8 cellular contexts compared by ENCODE assay signal in the genomic region with DNA sequence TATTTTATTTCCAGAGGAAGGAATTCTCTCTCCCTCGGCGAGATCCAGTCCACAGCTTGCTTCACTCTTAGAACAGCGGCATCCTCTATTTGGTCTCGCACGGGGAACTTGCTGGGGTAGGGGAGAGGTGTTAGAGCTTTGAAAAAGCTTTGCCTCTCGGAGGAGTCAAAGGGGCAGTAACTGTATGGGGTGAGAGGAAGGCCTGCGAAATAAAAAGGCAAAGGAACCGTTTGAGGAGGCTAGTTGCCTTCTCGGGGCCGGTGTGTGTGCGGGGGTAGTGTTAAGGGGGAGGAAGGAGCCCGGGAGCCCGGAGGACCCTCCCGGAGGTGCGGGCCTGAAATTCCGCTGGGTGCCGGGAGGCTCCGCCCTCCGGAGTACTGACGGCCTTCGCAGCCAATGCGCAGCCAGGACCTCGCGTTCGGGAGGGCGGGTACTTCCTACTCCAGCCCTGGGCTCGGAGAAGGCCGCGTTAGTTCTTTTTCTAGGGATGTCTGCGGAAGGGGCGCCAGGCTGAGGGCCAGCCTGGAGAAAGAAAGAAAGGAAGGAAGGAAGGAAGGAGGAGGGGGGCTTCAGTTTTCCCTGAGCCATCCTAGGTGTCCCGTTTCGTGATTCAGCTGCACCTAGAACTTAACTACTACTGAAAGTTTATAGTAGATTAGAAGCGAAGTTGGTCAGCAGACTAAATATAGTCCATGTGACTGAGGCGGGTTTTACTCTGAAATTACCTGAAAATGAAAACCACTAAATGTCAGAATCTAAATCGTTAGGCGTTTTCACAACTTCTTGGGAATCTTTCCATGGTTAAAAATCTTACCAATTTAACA. TPM values are rescaled to one million over a fixed set of nuclear protein-coding genes. Genes with fewer than 3 reads are reported as not detected.
DNase-seq lines count a peak whose midpoint lies in the region; ATAC-seq and TF ChIP-seq lines count a peak whose summit lies in the region.

No MANE protein-coding gene starts in this region.

- peak overlapping the region; percentile 70 for H3K18ac ChIP-seq in H9 (ENCODE audit: insufficient read length, low read depth, low read length)

- DNase-seq in G401 (ENCODE audit: low spot score) (peak; percentile 83), H9 (peak; percentile 92), RWPE1 (ENCODE audit: low spot score) (peak; percentile 99), fibroblast of pulmonary artery (ENCODE audit: low read depth) (peak; percentile 91)
- peak; percentile 85 for DNase-seq in activated T-helper 2 cell treated with anti-CD3 and anti-CD28 coated beads, Interferon-gamma antibody, Interleukin-2, Interleukin-4, amounts not matched to agents 10 μg/mL and 5 μg/mL and 100 μg/mL, durations not matched to agents 14 hours and 24 hours and 36 hours (ENCODE audit: low spot score)
- peak; percentile 91 for DNase-seq in stimulated activated naive CD8-positive, alpha-beta T cell treated with anti-CD3 and anti-CD28 coated beads, Interleukin-15, Interleukin-2, amounts not matched to agents 100 U/mL and 50 U/mL, for 24 hours

- no peaks in the 10 kb centered on the region for H3F3A ChIP-seq in Loucy (ENCODE audit: low read depth)

- H2BK12ac ChIP-seq in H9 (ENCODE audit: insufficient read length, low read depth, low read length) = no peak overlapping the region

- peaks cover 11% of the 10 kb centered on the region for H3K23me2 ChIP-seq in H9 (ENCODE audit: insufficient read length, low read depth, low read length, poor library complexity, severe bottlenecking)

- no peaks in the 10 kb centered on the region for H3K9me2 ChIP-seq in Loucy (replicated peaks; ENCODE audit: low read depth, low read length)

- H4K20me1 ChIP-seq in H9 (ENCODE audit: control insufficient read depth, insufficient read depth, insufficient read length) (no peaks in the 10 kb centered on the region), Loucy (ENCODE audit: insufficient read depth, low read length, poor library complexity, severe bottlenecking) (peaks cover 49% of the 10 kb centered on the region)

- TF ChIP-seq CTCF in H9 (conservative IDR thresholded peaks at IDR 0.05) (no peak), Loucy (conservative IDR thresholded peaks at IDR 0.05; ENCODE audit: low read length) (no peak), RWPE1 (conservative IDR thresholded peaks at IDR 0.05; ENCODE audit: low read depth) (no peak), fibroblast of pulmonary artery (IDR thresholded peaks at IDR 0.05; ENCODE audit: low read length, missing control alignments) (no peak), nephron (IDR thresholded peaks at IDR 0.05; ENCODE audit: unreplicated experiment in 3 of 3) (no peak)

- H4K8ac ChIP-seq in H9 (replicated peaks; ENCODE audit: insufficient read length, low read depth, low read length) = no peak overlapping the region

- H3K79me2 ChIP-seq in H9 (ENCODE audit: insufficient read depth, low read length) (peaks cover 2% of the 10 kb centered on the region; the same call in 1 of the 2 replicates), Loucy (ENCODE audit: insufficient read depth, low read length) (peaks cover 76% of the 10 kb centered on the region)

- no peak overlapping the region for H4K91ac ChIP-seq in H9 (ENCODE audit: insufficient read length, low read depth, low read length)

- H3K9me3 ChIP-seq in H9 (ENCODE audit: control insufficient read depth, low read depth, low read length) (no peaks in the 10 kb centered on the region), Loucy (ENCODE audit: insufficient read depth, low read depth, low read length) (no peaks in the 10 kb centered on the region)

- H3K4me1 Mint-ChIP-seq in H9 (peaks cover 28 to 41% of the 10 kb centered on the region in 2 experiments), nephron (peaks cover 58% of the 10 kb centered on the region)
- H3K4me1 Mint-ChIP-seq in activated T-helper 2 cell treated with anti-CD3 and anti-CD28 coated beads, Interferon-gamma antibody, Interleukin-2, Interleukin-4, amounts not matched to agents 10 μg/mL and 5 μg/mL and 100 μg/mL, durations not matched to agents 14 hours and 24 hours and 36 hours (ENCODE audit: low read depth) = peaks cover 43% of the 10 kb centered on the region

- POLR2A ChIA-PET in RWPE1 (lab: Yijun Ruan, JAX; ENCODE audit: low non-redundant PET) = interaction anchor here (0.9 kb wide), 1 partner anchor 47 kb away, joined by 3 read pairs; no protein-coding TSS in a partner anchor

- H3K36me3 Mint-ChIP-seq in H9 (ENCODE audit: insufficient read depth in 1 of 3, low read depth in 3 of 3) (no peaks in the 10 kb centered on the region), nephron (ENCODE audit: low read depth) (no peaks in the 10 kb centered on the region)
- H3K36me3 Mint-ChIP-seq in activated T-helper 2 cell treated with anti-CD3 and anti-CD28 coated beads, Interferon-gamma antibody, Interleukin-2, Interleukin-4, amounts not matched to agents 10 μg/mL and 5 μg/mL and 100 μg/mL, durations not matched to agents 14 hours and 24 hours and 36 hours (ENCODE audit: low read depth) = peaks cover 16% of the 10 kb centered on the region

- no CpG with 5 or more reads among the region's 37 CpGs for WGBS in H9 (ENCODE audit: extremely low coverage, insufficient read length, low lambda C conversion rate)

- no peak overlapping the region for H3K23ac ChIP-seq in H9 (ENCODE audit: insufficient read length, low read depth, low read length)

- H2BK20ac ChIP-seq in H9 (ENCODE audit: low read depth, low read length, poor library complexity, severe bottlenecking) = no peak overlapping the region

- H3K27me3 ChIP-seq in H9 (ENCODE audit: insufficient read depth, low read length) (no peaks in the 10 kb centered on the region), Loucy (ENCODE audit: insufficient read depth, low read length, poor library complexity, severe bottlenecking) (no peaks in the 10 kb centered on the region)

- H3K79me1 ChIP-seq in H9 (ENCODE audit: insufficient read depth, low read depth, low read length, poor library complexity, severe bottlenecking) = no peaks in the 10 kb centered on the region

- peak overlapping the region; percentile 94 to 99 (median 94) for H3K27ac Mint-ChIP-seq in H9
- H3K27ac Mint-ChIP-seq in activated T-helper 2 cell treated with anti-CD3 and anti-CD28 coated beads, Interferon-gamma antibody, Interleukin-2, Interleukin-4, amounts not matched to agents 10 μg/mL and 5 μg/mL and 100 μg/mL, durations not matched to agents 14 hours and 24 hours and 36 hours = peak overlapping the region; percentile 96
- H3K27ac Mint-ChIP-seq in nephron = peak overlapping the region; percentile 93 to 98 (median 98)

- H3K27ac ChIP-seq in H9 (ENCODE audit: insufficient read length, low read depth, low read length) (peak overlapping the region; percentile 55), RWPE1 (peak overlapping the region; percentile 83)

- H3K4me2 ChIP-seq in H9 (ENCODE audit: insufficient read depth, insufficient read length, low read length) = peak overlapping the region; percentile 84
- H3K4me2 ChIP-seq in Loucy (ENCODE audit: low read depth, low read length, poor library complexity, severe bottlenecking) = peak overlapping the region; percentile 96

- no peak overlapping the region for H3T11ph ChIP-seq in H9 (ENCODE audit: low read length)

- H3K9ac ChIP-seq in H9 (ENCODE audit: extremely low read depth, insufficient read length, low read length) = peak overlapping the region; percentile 84
- peak overlapping the region; percentile 85 for H3K9ac ChIP-seq in Loucy (ENCODE audit: low read depth, low read length, poor library complexity, severe bottlenecking)

- no peaks in the 10 kb centered on the region for H3K36me3 ChIP-seq in Loucy (ENCODE audit: insufficient read depth, low read length)

- no peak overlapping the region for H2BK5ac ChIP-seq in H9 (ENCODE audit: insufficient read length, low read length)

- CTCF ChIA-PET in RWPE1 (lab: Yijun Ruan, JAX) = interaction anchor here (0.6 to 1.3 kb wide), 4 partner anchors 22 to 237 kb away, joined by 3 to 11 read pairs (median 4); no protein-coding TSS in a partner anchor

- no peak overlapping the region for H4K5ac ChIP-seq in H9 (ENCODE audit: insufficient read length, low read depth, low read length)

- intact Hi-C loops in activated T-helper 2 cell treated with anti-CD3 and anti-CD28 coated beads, Interferon-gamma antibody, Interleukin-2, Interleukin-4, amounts not matched to agents 10 μg/mL and 5 μg/mL and 100 μg/mL, durations not matched to agents 14 hours and 24 hours and 36 hours (cut with micrococcal nuclease) = loop anchor here (1.0 to 10.0 kb wide), 8 partner anchors 7 to 634 kb away; no protein-coding TSS in a partner anchor

- H2BK120ac ChIP-seq in H9 (ENCODE audit: low read depth, low read length, poor library complexity, severe bottlenecking) = no peak overlapping the region

- H3K27me3 Mint-ChIP-seq in H9 (ENCODE audit: low read depth) (no peaks in the 10 kb centered on the region), nephron (ENCODE audit: low read depth) (no peaks in the 10 kb centered on the region)
- no peaks in the 10 kb centered on the region for H3K27me3 Mint-ChIP-seq in activated T-helper 2 cell treated with anti-CD3 and anti-CD28 coated beads, Interferon-gamma antibody, Interleukin-2, Interleukin-4, amounts not matched to agents 10 μg/mL and 5 μg/mL and 100 μg/mL, durations not matched to agents 14 hours and 24 hours and 36 hours (ENCODE audit: low read depth)

- peak overlapping the region; percentile 51 for H2AFZ ChIP-seq in H9 (ENCODE audit: low read length)
- peak overlapping the region; percentile 84 for H2AFZ ChIP-seq in Loucy (ENCODE audit: low read length)

- peak overlapping the region; percentile 91 for H3K4me3 ChIP-seq in Loucy (ENCODE audit: low read length, poor library complexity, severe bottlenecking)
- peak overlapping the region; percentile 80 for H3K4me3 ChIP-seq in fibroblast of pulmonary artery (replicated peaks; ENCODE audit: low read depth, low read length)

- H3K4me3 Mint-ChIP-seq in H9 (peak overlapping the region; percentile 88), nephron (peak overlapping the region; percentile 93 to 95 (median 95))
- H3K4me3 Mint-ChIP-seq in activated T-helper 2 cell treated with anti-CD3 and anti-CD28 coated beads, Interferon-gamma antibody, Interleukin-2, Interleukin-4, amounts not matched to agents 10 μg/mL and 5 μg/mL and 100 μg/mL, durations not matched to agents 14 hours and 24 hours and 36 hours (ENCODE audit: low read depth) = peak overlapping the region; percentile 99

- no peaks in the 10 kb centered on the region; a peak in 1 of 5 replicates for H3K9me3 Mint-ChIP-seq in H9
- H3K9me3 Mint-ChIP-seq in activated T-helper 2 cell treated with anti-CD3 and anti-CD28 coated beads, Interferon-gamma antibody, Interleukin-2, Interleukin-4, amounts not matched to agents 10 μg/mL and 5 μg/mL and 100 μg/mL, durations not matched to agents 14 hours and 24 hours and 36 hours = no peaks in the 10 kb centered on the region
- H3K9me3 Mint-ChIP-seq in nephron = no peaks in the 10 kb centered on the region

- in situ Hi-C loops in G401 (cut with HindIII; ENCODE audit: low sequenced_read_pairs) = no loop called here

- no peak overlapping the region for H3K4ac ChIP-seq in H9 (ENCODE audit: low read depth, low read length)

- H2BK15ac ChIP-seq in H9 (ENCODE audit: low read depth, low read length) = no peak overlapping the region

- peak; percentile 84 for ATAC-seq in stimulated activated naive CD8-positive, alpha-beta T cell treated with anti-CD3 and anti-CD28 coated beads, Interleukin-15, Interleukin-2, amounts not matched to agents 100 U/mL and 50 U/mL, for 24 hours

- no peak overlapping the region for H3K14ac ChIP-seq in H9 (ENCODE audit: insufficient read depth, low read length)

- H3K4me1 ChIP-seq in H9 (ENCODE audit: insufficient read depth, low read length) (peaks cover 7% of the 10 kb centered on the region; the same call in 1 of the 2 replicates), Loucy (ENCODE audit: insufficient read depth, low read length, poor library complexity, severe bottlenecking) (peaks cover 54% of the 10 kb centered on the region)

- no peak overlapping the region for H3K56ac ChIP-seq in H9 (ENCODE audit: insufficient read length, low read depth, low read length)

- H2AK5ac ChIP-seq in H9 (ENCODE audit: insufficient read length, low read length) = no peak overlapping the region

RNA-seq across cellular contexts. Expression of a gene that starts 2.2 kb away (rescaled TPM):
- 13.6 and 15.6 TPM in 2 replicates for total RNA-seq in G401 (2014; rRNA removed; shearing (Covaris generic))
- total RNA-seq in H9 (2021) = 9.6 and 10.0 TPM in 2 replicates
- 105 and 118 TPM in 2 replicates for total RNA-seq in activated T-helper 2 cell treated with anti-CD3 and anti-CD28 coated beads, Interferon-gamma antibody, Interleukin-2, Interleukin-4, amounts not matched to agents 10 μg/mL and 5 μg/mL and 100 μg/mL, durations not matched to agents 14 hours and 24 hours and 36 hours

Comparison
In these comparisons a context has a peak if more than half of its experiments do, and no peak if none do; other contexts are left out.
1. Peak in every context shown above with its lines: DNase-seq, ATAC-seq, H3K4me3 ChIP-seq and H3K27ac ChIP-seq.